Comparison of ENCODE assay signal across 17 cellular contexts in genomic region chr1:53469373-53469772, GRCh38. TPM values are rescaled to one million over a fixed set of nuclear protein-coding genes. Genes with fewer than 3 reads are reported as not detected.
DNase-seq lines count a peak whose midpoint lies in the region; ATAC-seq and TF ChIP-seq lines count a peak whose summit lies in the region.
"Had no signal": no experiment of that assay in that cellular context is flagged by ENCODE, and none has a peak within 500 bp of the region (broad histone marks: within the 10 kb centered on the region; RNA-seq: fewer than 3 reads in every experiment).

No MANE protein-coding gene starts in this region.

- over 99% methylated on average over 5 of the region's 5 CpGs for WGBS in mesenchymal stem cell
- 83 to 86% methylated on average over 4 to 5 of the region's 5 CpGs for WGBS in body of pancreas, 2 donors

- no peak overlapping the region for H2BK5ac ChIP-seq in mesenchymal stem cell (ENCODE audit: low read depth, low read length, poor library complexity, severe bottlenecking)

- no peak overlapping the region for H3K9ac ChIP-seq in mesenchymal stem cell (ENCODE audit: low read length)
- H3K9ac ChIP-seq: SK-N-SH had no signal

- DNase-seq in HFF-Myc (ENCODE audit: extremely low read depth, low read depth) (no peak), brain microvascular endothelial cell (no peak), mesenchymal stem cell (no peak), 8988T (no peak), body of pancreas (no peak), Peyer's patch (no peak)
- DNase-seq: BE2C, DMS79 treated with DMSO at 0.1 percent for 48 hours, GF-D8, HFFc6, KBM-7, NCI-H446, SK-N-SH had no signal

- H3K27me3 ChIP-seq in brain microvascular endothelial cell (replicated peaks) = no peaks in the 10 kb centered on the region
- H3K27me3 ChIP-seq in mesenchymal stem cell (ENCODE audit: control insufficient read depth in 1 of 2, insufficient read depth in 1 of 2, low read length in 2 of 2) = peaks cover 0 to 11% of the 10 kb centered on the region in 2 experiments
- no peaks in the 10 kb centered on the region for H3K27me3 ChIP-seq in body of pancreas
- H3K27me3 ChIP-seq in Peyer's patch = no peaks in the 10 kb centered on the region
- H3K27me3 ChIP-seq: BE2C had no signal

- TF ChIP-seq POLR2A in body of pancreas (IDR thresholded peaks at IDR 0.05) = no peak
- TF ChIP-seq POLR2A in Peyer's patch (IDR thresholded peaks at IDR 0.05) = no peak

- H3K79me1 ChIP-seq in mesenchymal stem cell (replicated peaks; ENCODE audit: low read length, poor library complexity, severe bottlenecking) = no peaks in the 10 kb centered on the region

- ATAC-seq in body of pancreas (no peak), HG02970 (IDR thresholded peaks at IDR 0.05; ENCODE audit: low FRiP score, unreplicated experiment) (no peak)

- H3K27ac ChIP-seq in brain microvascular endothelial cell (no peak overlapping the region), mesenchymal stem cell (ENCODE audit: low read length, poor library complexity, severe bottlenecking) (no peak overlapping the region), body of pancreas (no peak overlapping the region), Peyer's patch (no peak overlapping the region)

- in situ Hi-C loops in brain microvascular endothelial cell (cut with HindIII; ENCODE audit: low pct_ligation_motif_present, low sequenced_read_pairs) = no loop called here

- H3K4ac ChIP-seq in mesenchymal stem cell (ENCODE audit: low read depth in 1 of 2, low read length in 2 of 2) = no peak overlapping the region

- peaks cover 6% of the 10 kb centered on the region for H3K4me1 ChIP-seq in mesenchymal stem cell (ENCODE audit: control insufficient read depth, insufficient read depth, low read depth, low read length)
- no peaks in the 10 kb centered on the region for H3K4me1 ChIP-seq in body of pancreas
- H3K4me1 ChIP-seq in Peyer's patch = no peaks in the 10 kb centered on the region
- H3K4me1 ChIP-seq: BE2C had no signal

- no peak overlapping the region for H3K14ac ChIP-seq in mesenchymal stem cell (ENCODE audit: low read length in 2 of 2)

- no peak overlapping the region for H2BK12ac ChIP-seq in mesenchymal stem cell (ENCODE audit: low read length in 2 of 2)

- H2BK120ac ChIP-seq in mesenchymal stem cell (ENCODE audit: low read depth, low read length) = no peak overlapping the region

- H3K23ac ChIP-seq in mesenchymal stem cell (ENCODE audit: low read length in 2 of 2) = peak overlapping the region in 1 of 2 experiments; percentile 46

- H2BK15ac ChIP-seq in mesenchymal stem cell (ENCODE audit: low read depth, poor library complexity, severe bottlenecking) = no peak overlapping the region

- H3K4me3 ChIP-seq in HFF-Myc (replicated peaks; ENCODE audit: low read depth, low read length) (no peak overlapping the region), brain microvascular endothelial cell (ENCODE audit: low read depth, low read length) (no peak overlapping the region), mesenchymal stem cell (ENCODE audit: insufficient read depth in 1 of 2, low read depth in 1 of 2, low read length in 2 of 2) (no peak overlapping the region), body of pancreas (no peak overlapping the region), Peyer's patch (no peak overlapping the region)

- no peak overlapping the region for H3K18ac ChIP-seq in mesenchymal stem cell (ENCODE audit: low read depth in 1 of 2, low read length in 2 of 2)

- intact Hi-C loops in body of pancreas (cut with DNase I) = no loop called here

- TF ChIP-seq CTCF in HFF-Myc (IDR thresholded peaks at IDR 0.05; ENCODE audit: low read depth, low read length, missing control alignments) = peak; percentile 6
- TF ChIP-seq CTCF in brain microvascular endothelial cell (IDR thresholded peaks at IDR 0.05; ENCODE audit: low read depth, low read length, missing control alignments) = peak; percentile 18
- no peak for TF ChIP-seq CTCF in body of pancreas (IDR thresholded peaks at IDR 0.05)
- TF ChIP-seq CTCF in Peyer's patch (IDR thresholded peaks at IDR 0.05) = no peak

- H3K9me3 ChIP-seq in mesenchymal stem cell (ENCODE audit: control insufficient read depth, low read length) (no peaks in the 10 kb centered on the region), body of pancreas (no peaks in the 10 kb centered on the region), Peyer's patch (no peaks in the 10 kb centered on the region)
- H3K9me3 ChIP-seq: BE2C, SK-N-SH had no signal

- H3K4me2 ChIP-seq in mesenchymal stem cell (ENCODE audit: low read length, poor library complexity, severe bottlenecking) = no peak overlapping the region
- H3K4me2 ChIP-seq: SK-N-SH had no signal

- no peak overlapping the region for H2AK5ac ChIP-seq in mesenchymal stem cell (ENCODE audit: low read length, severe bottlenecking)

- H2AFZ ChIP-seq in mesenchymal stem cell (ENCODE audit: low read depth, low read length) = no peak overlapping the region

- H4K91ac ChIP-seq in mesenchymal stem cell (ENCODE audit: low read length) = no peak overlapping the region

- peak overlapping the region; percentile 35 for H4K8ac ChIP-seq in mesenchymal stem cell (ENCODE audit: low read length)

- no peaks in the 10 kb centered on the region for H3K36me3 ChIP-seq in brain microvascular endothelial cell (replicated peaks)
- H3K36me3 ChIP-seq in mesenchymal stem cell (ENCODE audit: control insufficient read depth in 1 of 2, insufficient read depth in 2 of 2, low read depth in 1 of 2, low read length in 2 of 2) = no peaks in the 10 kb centered on the region
- H3K36me3 ChIP-seq in body of pancreas (replicated peaks in 1 of 2; ENCODE audit: insufficient read depth in 1 of 2, low read depth in 2 of 2) = no peaks in the 10 kb centered on the region
- no peaks in the 10 kb centered on the region for H3K36me3 ChIP-seq in Peyer's patch
- H3K36me3 ChIP-seq: BE2C had no signal

RNA-seq across cellular contexts. Expression of gene DMRTB1, which starts 10.2 kb away (rescaled TPM):
- not detected for polyA plus RNA-seq in mesenchymal stem cell (2013, experiment 1 of 2)
- not detected for polyA plus RNA-seq in mesenchymal stem cell (2013, experiment 2 of 2)
- total RNA-seq in body of pancreas = not detected
- total RNA-seq in Peyer's patch = not detected
- total RNA-seq: Calu3, HFFc6, LHCN-M2, MCF 10A had no signal
- polyA plus RNA-seq: SK-N-SH had no signal

Comparison
In these comparisons a context has a peak if more than half of its experiments do, and no peak if none do; other contexts are left out.
1. CTCF ChIP-seq: peak in HFF-Myc (single experiment) and brain microvascular endothelial cell (single experiment); none in body of pancreas (0 of 7) and Peyer's patch (0 of 6).